Comparison of ENCODE assay signal across 16 cellular contexts in genomic region chr10:70512149-70512611, GRCh38. TPM values are rescaled to one million over a fixed set of nuclear protein-coding genes. Genes with fewer than 3 reads are reported as not detected.
DNase-seq lines count a peak whose midpoint lies in the region; TF ChIP-seq lines count a peak whose summit lies in the region.
"Had no signal": no experiment of that assay in that cellular context is flagged by ENCODE, and none has a peak within 500 bp of the region (broad histone marks: within the 10 kb centered on the region; RNA-seq: fewer than 3 reads in every experiment).

No MANE protein-coding gene starts in this region.

- no CpG with 5 or more reads among the region's 4 CpGs for WGBS in mesendoderm (ENCODE audit: extremely low coverage, insufficient coverage, low lambda C conversion rate)

- in situ Hi-C loops in KBM-7 (cut with MboI; ENCODE audit: low pct_unique_long_range_greater_than_20kb, low sequenced_read_pairs) = no loop called here

- no peak overlapping the region for H2AK5ac ChIP-seq in mesendoderm (ENCODE audit: low read length)

- peak overlapping the region; percentile 90 for H3K4me2 ChIP-seq in BLaER1
- H3K4me2 ChIP-seq in mesendoderm (ENCODE audit: low read length) = no peak overlapping the region

- H3K9ac ChIP-seq in BLaER1 (peak overlapping the region; percentile 21; the same call in 1 of the 2 replicates), mesendoderm (ENCODE audit: low read length) (peak overlapping the region; percentile 31)

- no peak overlapping the region for H3K18ac ChIP-seq in mesendoderm (ENCODE audit: low read length)

- no peak overlapping the region for H3K23ac ChIP-seq in mesendoderm (ENCODE audit: low read length)

- peaks cover 24% of the 10 kb centered on the region for H4K20me1 ChIP-seq in BLaER1

- TF ChIP-seq CTCF in chondrocyte (IDR thresholded peaks at IDR 0.05) = no peak

- H2BK15ac ChIP-seq in mesendoderm (replicated peaks; ENCODE audit: low read depth) = no peak overlapping the region

- peaks cover 5% of the 10 kb centered on the region; the same call in 1 of the 2 replicates for H3K36me3 ChIP-seq in BLaER1
- no peaks in the 10 kb centered on the region for H3K36me3 ChIP-seq in mesendoderm (ENCODE audit: control insufficient read depth, insufficient read depth, low read length)

- H3K4me3 Mint-ChIP-seq in chondrocyte (ENCODE audit: unreplicated experiment) = no peak overlapping the region
- H3K4me3 Mint-ChIP-seq: activated naive CD4-positive, alpha-beta T cell treated with anti-CD3 and anti-CD28 coated beads, Interleukin-2, amount 50 U/mL, for 24 hours; central memory CD8-positive, alpha-beta T cell had no signal

- H4K8ac ChIP-seq in mesendoderm (ENCODE audit: low read depth, low read length) = no peak overlapping the region

- H3K27ac ChIP-seq in BLaER1 (peak overlapping the region; percentile 67), mesendoderm (ENCODE audit: low read depth, low read length) (peak overlapping the region; percentile 24)
- H3K27ac ChIP-seq: VCaP had no signal

- no peaks in the 10 kb centered on the region for H3K9me3 Mint-ChIP-seq in chondrocyte (ENCODE audit: low read depth)
- H3K9me3 Mint-ChIP-seq: activated naive CD4-positive, alpha-beta T cell treated with anti-CD3 and anti-CD28 coated beads, Interleukin-2, amount 50 U/mL, for 24 hours; central memory CD8-positive, alpha-beta T cell had no signal

- no peaks in the 10 kb centered on the region for H3K79me2 ChIP-seq in mesendoderm (ENCODE audit: control insufficient read depth, insufficient read depth, low read length)

- H3K27me3 ChIP-seq in BLaER1 (no peaks in the 10 kb centered on the region), mesendoderm (ENCODE audit: insufficient read depth, low read length, poor library complexity) (no peaks in the 10 kb centered on the region)

- DNase-seq in MV-4-11 (lab: John Stamatoyannopoulos, UW) (peak; percentile 52), chondrocyte (ENCODE audit: low spot score) (no peak), mesendoderm (peak; percentile 53), KBM-7 (no peak), LoVo (ENCODE audit: low spot score) (no peak)
- no peak for DNase-seq in stimulated activated CD4-positive, alpha-beta T cell treated with anti-CD3 and anti-CD28 coated beads, Interleukin-4, amount 100 ng/mL, for 1 hour
- DNase-seq in activated effector memory CD4-positive, alpha-beta T cell treated with Interleukin-2 at 50 U/mL for 16 hours = no peak
- DNase-seq: DMS 273 treated with DMSO at 0.1 percent for 48 hours; NCI-H1694; NCI-H69; stimulated activated CD4-positive, alpha-beta T cell treated with anti-CD3 and anti-CD28 coated beads, Interleukin-1b, Interleukin-23, amount 100 ng/mL, for 48 hours; trophoblast cell had no signal

- peak overlapping the region; percentile 82 for H3K27ac Mint-ChIP-seq in chondrocyte (ENCODE audit: unreplicated experiment)
- H3K27ac Mint-ChIP-seq: activated naive CD4-positive, alpha-beta T cell treated with anti-CD3 and anti-CD28 coated beads, Interleukin-2, amount 50 U/mL, for 24 hours had no signal

- no peaks in the 10 kb centered on the region for H3K27me3 Mint-ChIP-seq in chondrocyte (ENCODE audit: low read depth)
- H3K27me3 Mint-ChIP-seq: activated naive CD4-positive, alpha-beta T cell treated with anti-CD3 and anti-CD28 coated beads, Interleukin-2, amount 50 U/mL, for 24 hours had no signal

- H3K4me1 ChIP-seq in BLaER1 (peaks cover 91% of the 10 kb centered on the region), mesendoderm (ENCODE audit: control insufficient read depth, low read depth, low read length) (peaks cover 7% of the 10 kb centered on the region)

- H3K79me1 ChIP-seq in mesendoderm (ENCODE audit: low read length) = peaks cover 9% of the 10 kb centered on the region

- no peak overlapping the region for H2BK120ac ChIP-seq in mesendoderm (ENCODE audit: low read depth, low read length)

- no peak overlapping the region for H3K4ac ChIP-seq in mesendoderm (ENCODE audit: low read depth, low read length)

- no peak overlapping the region for H4K5ac ChIP-seq in mesendoderm (ENCODE audit: low read length)

- H2BK5ac ChIP-seq in mesendoderm (ENCODE audit: low read length) = no peak overlapping the region

- H3K4me3 ChIP-seq in BLaER1 = no peak overlapping the region
- no peak overlapping the region for H3K4me3 ChIP-seq in mesendoderm (ENCODE audit: low read length)

- peak overlapping the region; percentile 59 for H3K56ac ChIP-seq in mesendoderm (ENCODE audit: low read length)

- no peaks in the 10 kb centered on the region for H3K9me3 ChIP-seq in BLaER1

- H3K36me3 Mint-ChIP-seq in chondrocyte (ENCODE audit: low read depth) = no peaks in the 10 kb centered on the region
- H3K36me3 Mint-ChIP-seq: activated naive CD4-positive, alpha-beta T cell treated with anti-CD3 and anti-CD28 coated beads, Interleukin-2, amount 50 U/mL, for 24 hours had no signal

- peaks cover 51% of the 10 kb centered on the region for H3K4me1 Mint-ChIP-seq in chondrocyte (ENCODE audit: low read depth)
- H3K4me1 Mint-ChIP-seq: activated naive CD4-positive, alpha-beta T cell treated with anti-CD3 and anti-CD28 coated beads, Interleukin-2, amount 50 U/mL, for 24 hours; central memory CD8-positive, alpha-beta T cell had no signal

RNA-seq across cellular contexts. Expression of gene PALD1, which starts 33.6 kb away (rescaled TPM):
- total RNA-seq in chondrocyte = 2.4 to 4.1 TPM (median 4.0 TPM) in 3 replicates
- 14.2 TPM for polyA plus RNA-seq in mesendoderm (2013, experiment 1 of 2)
- polyA plus RNA-seq in mesendoderm (2013, experiment 2 of 2) = 14.9 TPM

Comparison
In these comparisons a context has a peak if more than half of its experiments do, and no peak if none do; other contexts are left out.
1. DNase-seq: peak in MV-4-11 (single experiment) and mesendoderm (single experiment); none in chondrocyte (single experiment), KBM-7 (single experiment), stimulated activated CD4-positive, alpha-beta T cell treated with anti-CD3 and anti-CD28 coated beads, Interleukin-4, amount 100 ng/mL, for 1 hour (single experiment), activated effector memory CD4-positive, alpha-beta T cell treated with Interleukin-2 at 50 U/mL for 16 hours (single experiment) and LoVo (single experiment).